Comparison of ENCODE assay signal across 20 cellular contexts in the genomic region with DNA sequence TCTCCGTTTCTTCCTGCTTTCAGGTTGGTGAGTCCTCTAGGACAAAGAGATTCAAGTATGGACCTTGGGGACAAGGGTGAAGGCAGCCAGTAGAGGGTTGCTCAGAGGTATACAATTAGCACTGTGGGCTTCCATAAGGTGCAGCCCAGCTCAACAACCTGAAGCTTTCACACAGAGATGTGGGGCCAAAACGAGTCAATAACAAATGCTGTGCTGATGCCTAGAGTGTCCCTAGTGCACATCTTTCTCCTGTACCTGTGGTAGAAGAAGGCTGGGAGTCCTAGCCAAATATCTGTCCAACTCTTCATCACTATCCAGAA. TPM values are rescaled to one million over a fixed set of nuclear protein-coding genes. Genes with fewer than 3 reads are reported as not detected.
DNase-seq lines count a peak whose midpoint lies in the region; ATAC-seq and TF ChIP-seq lines count a peak whose summit lies in the region.
"Had no signal": no experiment of that assay in that cellular context is flagged by ENCODE, and none has a peak within 500 bp of the region (broad histone marks: within the 10 kb centered on the region; RNA-seq: fewer than 3 reads in every experiment).

No MANE protein-coding gene starts in this region.

- H3K9me3 ChIP-seq in OCI-LY7 (ENCODE audit: low read length) (no peaks in the 10 kb centered on the region), neural progenitor cell (ENCODE audit: low read depth) (no peaks in the 10 kb centered on the region)
- H3K9me3 ChIP-seq: BLaER1, Peyer's patch had no signal

- CTCF ChIA-PET in activated CD4-positive, alpha-beta T cell treated with anti-CD3 and anti-CD28 coated beads for 36 hours (lab: Charles Lee): interaction anchor here (0.6 to 2.4 kb wide), 4 partner anchors 37 to 200 kb away, joined by 3 to 11 read pairs (median 3); a partner anchor contains a TSS
- CTCF ChIA-PET in OCI-LY7 (lab: Charles Lee; ENCODE audit: unreplicated experiment): no interaction called here

- BruUV-seq in OCI-LY7 (replicated peaks; lab: Mats Ljungman, UMichigan): no TSS peak

- intact Hi-C loops in activated CD4-positive, alpha-beta T cell treated with anti-CD3 and anti-CD28 coated beads for 36 hours (cut with DNase I, micrococcal nuclease): no loop called here
- intact Hi-C loops in activated CD4-positive, alpha-beta T cell treated with anti-CD3 and anti-CD28 coated beads, Interleukin-2, amount 10 ng/mL, durations not matched to agents 24 days and 14 days (cut with micrococcal nuclease): no loop called here
- intact Hi-C loops in OCI-LY7 (cut with micrococcal nuclease; ENCODE audit: unreplicated experiment): no loop called here

- no peaks in the 10 kb centered on the region for H3K36me3 Mint-ChIP-seq in activated CD4-positive, alpha-beta T cell treated with anti-CD3 and anti-CD28 coated beads for 36 hours (ENCODE audit: low read depth)
- peaks cover 11% of the 10 kb centered on the region for H3K36me3 Mint-ChIP-seq in activated CD4-positive, alpha-beta T cell treated with anti-CD3 and anti-CD28 coated beads, Interleukin-2, amount 10 ng/mL, durations not matched to agents 24 days and 14 days (ENCODE audit: low read depth)
- H3K36me3 Mint-ChIP-seq in GM23338 (ENCODE audit: low read depth): no peaks in the 10 kb centered on the region
- H3K36me3 Mint-ChIP-seq in neural progenitor cell: no peaks in the 10 kb centered on the region

- H3F3A ChIP-seq in GM23338 (replicated peaks; ENCODE audit: low read depth) (no peaks in the 10 kb centered on the region), neural progenitor cell (ENCODE audit: low read depth) (no peaks in the 10 kb centered on the region)

- H3K9me2 ChIP-seq in GM23338 (ENCODE audit: insufficient read depth) (no peaks in the 10 kb centered on the region), OCI-LY7 (ENCODE audit: insufficient read depth, low read length) (no peaks in the 10 kb centered on the region)

- TF ChIP-seq CTCF in GM23338 (conservative IDR thresholded peaks at IDR 0.05; ENCODE audit: low read depth in 2 of 2) (no peak), OCI-LY7 (conservative IDR thresholded peaks at IDR 0.05; ENCODE audit: low read length) (peak; percentile 22; the same call in 1 of the 2 replicates), neural progenitor cell (IDR thresholded peaks at IDR 0.05) (no peak)

- H3K79me2 ChIP-seq in GM23338 (replicated peaks; ENCODE audit: insufficient read depth) (no peaks in the 10 kb centered on the region), OCI-LY7 (ENCODE audit: insufficient read depth, low read depth, low read length) (no peaks in the 10 kb centered on the region), neural progenitor cell (ENCODE audit: low read depth) (no peaks in the 10 kb centered on the region)

- no peaks in the 10 kb centered on the region for H3K27me3 Mint-ChIP-seq in activated CD4-positive, alpha-beta T cell treated with anti-CD3 and anti-CD28 coated beads for 36 hours
- no peaks in the 10 kb centered on the region for H3K27me3 Mint-ChIP-seq in activated CD4-positive, alpha-beta T cell treated with anti-CD3 and anti-CD28 coated beads, Interleukin-2, amount 10 ng/mL, durations not matched to agents 24 days and 14 days
- H3K27me3 Mint-ChIP-seq in GM23338 (ENCODE audit: insufficient read depth, low read depth, poor library complexity): peaks cover 4% of the 10 kb centered on the region
- H3K27me3 Mint-ChIP-seq in neural progenitor cell (ENCODE audit: insufficient read depth, low read depth): peaks cover 3% of the 10 kb centered on the region
- H3K27me3 Mint-ChIP-seq: IgD-negative memory B cell had no signal

- H3K9ac ChIP-seq in neural progenitor cell: no peak overlapping the region
- H3K9ac ChIP-seq: BLaER1 had no signal

- H3K4me2 ChIP-seq in GM23338 (no peak overlapping the region), OCI-LY7 (ENCODE audit: low read length) (no peak overlapping the region), neural progenitor cell (no peak overlapping the region)
- H3K4me2 ChIP-seq: BLaER1 had no signal

- H3K9me3 Mint-ChIP-seq in activated CD4-positive, alpha-beta T cell treated with anti-CD3 and anti-CD28 coated beads for 36 hours (ENCODE audit: low read depth): no peaks in the 10 kb centered on the region
- no peaks in the 10 kb centered on the region for H3K9me3 Mint-ChIP-seq in activated CD4-positive, alpha-beta T cell treated with anti-CD3 and anti-CD28 coated beads, Interleukin-2, amount 10 ng/mL, durations not matched to agents 24 days and 14 days
- H3K9me3 Mint-ChIP-seq in GM23338 (no peaks in the 10 kb centered on the region), neural progenitor cell (no peaks in the 10 kb centered on the region)
- H3K9me3 Mint-ChIP-seq: IgD-negative memory B cell had no signal

- H3K4me3 Mint-ChIP-seq in activated CD4-positive, alpha-beta T cell treated with anti-CD3 and anti-CD28 coated beads for 36 hours: no peak overlapping the region
- no peak overlapping the region for H3K4me3 Mint-ChIP-seq in activated CD4-positive, alpha-beta T cell treated with anti-CD3 and anti-CD28 coated beads, Interleukin-2, amount 10 ng/mL, durations not matched to agents 24 days and 14 days
- H3K4me3 Mint-ChIP-seq in GM23338 (no peak overlapping the region), neural progenitor cell (no peak overlapping the region)
- H3K4me3 Mint-ChIP-seq: IgD-negative memory B cell had no signal

- no peaks in the 10 kb centered on the region for H4K20me1 ChIP-seq in GM23338 (replicated peaks; ENCODE audit: insufficient read depth)
- H4K20me1 ChIP-seq in OCI-LY7 (ENCODE audit: insufficient read depth, low read length): no peaks in the 10 kb centered on the region
- H4K20me1 ChIP-seq in neural progenitor cell (ENCODE audit: low read depth): no peaks in the 10 kb centered on the region
- H4K20me1 ChIP-seq: BLaER1 had no signal

- H3K4me1 ChIP-seq in GM23338 (ENCODE audit: insufficient read depth): peaks cover 8% of the 10 kb centered on the region; the same call in 1 of the 2 replicates
- H3K4me1 ChIP-seq in OCI-LY7 (ENCODE audit: insufficient read depth, low read length, poor library complexity, severe bottlenecking): no peaks in the 10 kb centered on the region
- no peaks in the 10 kb centered on the region for H3K4me1 ChIP-seq in neural progenitor cell
- H3K4me1 ChIP-seq: BLaER1, Peyer's patch had no signal

- DNase-seq in activated CD4-positive, alpha-beta T cell treated with anti-CD3 and anti-CD28 coated beads for 36 hours: no peak
- no peak for DNase-seq in activated CD4-positive, alpha-beta T cell treated with anti-CD3 and anti-CD28 coated beads, Interleukin-2, amount 10 ng/mL, durations not matched to agents 24 days and 14 days
- DNase-seq in GM23338 (ENCODE audit: low spot score) (no peak), OCI-LY7 (ENCODE audit: low spot score) (no peak), neural progenitor cell (ENCODE audit: low spot score) (no peak), NCI-H1417 (lab: John Stamatoyannopoulos, UW) (no peak), NCI-H82 (lab: John Stamatoyannopoulos, UW) (no peak)
- DNase-seq: 8988T, GDM1, NCI-H1436 treated with DMSO at 0.1 percent for 48 hours, NCI-H2029 treated with DMSO at 0.1 percent for 48 hours, NCI-H2171 treated with DMSO at 0.1 percent for 48 hours, NCI-H446 treated with DMSO at 0.1 percent for 48 hours, Peyer's patch had no signal

- H3K36me3 ChIP-seq in GM23338 (ENCODE audit: insufficient read depth): no peaks in the 10 kb centered on the region
- no peaks in the 10 kb centered on the region for H3K36me3 ChIP-seq in OCI-LY7 (ENCODE audit: insufficient read depth, low read length)
- no peaks in the 10 kb centered on the region for H3K36me3 ChIP-seq in neural progenitor cell
- H3K36me3 ChIP-seq: BLaER1, Peyer's patch had no signal

- no peak overlapping the region for H3K4me3 ChIP-seq in GM23338
- H3K4me3 ChIP-seq in OCI-LY7 (ENCODE audit: low read depth, low read length, poor library complexity, severe bottlenecking): no peak overlapping the region
- H3K4me3 ChIP-seq in neural progenitor cell: no peak overlapping the region
- H3K4me3 ChIP-seq: BLaER1, Peyer's patch had no signal

- H2AFZ ChIP-seq in GM23338: peak overlapping the region; percentile 25; the same call in 1 of the 2 replicates
- H2AFZ ChIP-seq in OCI-LY7 (ENCODE audit: low read length): peak overlapping the region; percentile 55; the same call in 1 of the 2 replicates
- H2AFZ ChIP-seq in neural progenitor cell (replicated peaks): peak overlapping the region; percentile 79

- H3K27ac ChIP-seq in GM23338 (ENCODE audit: low read depth): no peak overlapping the region
- H3K27ac ChIP-seq in OCI-LY7 (ENCODE audit: low read depth, low read length, poor library complexity, severe bottlenecking): no peak overlapping the region
- no peak overlapping the region for H3K27ac ChIP-seq in neural progenitor cell
- H3K27ac ChIP-seq: BLaER1, Peyer's patch had no signal

- H3K4me1 Mint-ChIP-seq in activated CD4-positive, alpha-beta T cell treated with anti-CD3 and anti-CD28 coated beads for 36 hours: peaks cover 4% of the 10 kb centered on the region
- peaks cover 20% of the 10 kb centered on the region for H3K4me1 Mint-ChIP-seq in activated CD4-positive, alpha-beta T cell treated with anti-CD3 and anti-CD28 coated beads, Interleukin-2, amount 10 ng/mL, durations not matched to agents 24 days and 14 days
- H3K4me1 Mint-ChIP-seq in GM23338: peaks cover 11% of the 10 kb centered on the region; the same call in 2 of the 3 replicates
- H3K4me1 Mint-ChIP-seq in neural progenitor cell: no peaks in the 10 kb centered on the region
- H3K4me1 Mint-ChIP-seq: IgD-negative memory B cell had no signal

- H3K27ac Mint-ChIP-seq in activated CD4-positive, alpha-beta T cell treated with anti-CD3 and anti-CD28 coated beads for 36 hours: peak overlapping the region; percentile 25
- no peak overlapping the region for H3K27ac Mint-ChIP-seq in activated CD4-positive, alpha-beta T cell treated with anti-CD3 and anti-CD28 coated beads, Interleukin-2, amount 10 ng/mL, durations not matched to agents 24 days and 14 days
- H3K27ac Mint-ChIP-seq in GM23338 (no peak overlapping the region), neural progenitor cell (no peak overlapping the region)

- ATAC-seq in activated CD4-positive, alpha-beta T cell treated with anti-CD3 and anti-CD28 coated beads for 36 hours: peak; percentile 16
- ATAC-seq in GM23338: no peak
- ATAC-seq in GM19328 (IDR thresholded peaks at IDR 0.05; ENCODE audit: unreplicated experiment): no peak
- ATAC-seq: Right ventricle myocardium inferior had no signal

- POLR2A ChIA-PET in activated CD4-positive, alpha-beta T cell treated with anti-CD3 and anti-CD28 coated beads for 36 hours (lab: Charles Lee): no interaction called here
- POLR2A ChIA-PET in OCI-LY7 (lab: Charles Lee): interaction anchor here (0.8 to 1.2 kb wide), 2 partner anchors 9 to 560 kb away, joined by 3 to 6 read pairs; no protein-coding TSS in a partner anchor

- H3K27me3 ChIP-seq in GM23338 (ENCODE audit: insufficient read depth) (no peaks in the 10 kb centered on the region), neural progenitor cell (no peaks in the 10 kb centered on the region)
- H3K27me3 ChIP-seq: BLaER1, Peyer's patch had no signal

RNA-seq across cellular contexts. Expression of a gene that starts 20.7 kb away (rescaled TPM):
- total RNA-seq in activated CD4-positive, alpha-beta T cell treated with anti-CD3 and anti-CD28 coated beads for 36 hours: not detected
- not detected in 2 replicates for total RNA-seq in activated CD4-positive, alpha-beta T cell treated with anti-CD3 and anti-CD28 coated beads, Interleukin-2, amount 10 ng/mL, durations not matched to agents 24 days and 14 days
- not detected in 2 replicates for total RNA-seq in GM23338 (2014; rRNA removed; shearing (Covaris generic))
- polyA plus RNA-seq in GM23338 (2016; fragmentation: Nextera tagmentation; extraction: Ambion mirVana): 0.38 TPM in 1 of 2 replicates, not detected in the other
- not detected in 2 replicates for total RNA-seq in OCI-LY7 (2014; rRNA removed; shearing (Covaris generic))
- total RNA-seq in OCI-LY7 (2022) (not detected in 2 replicates), neural progenitor cell (ENCODE audit: low replicate concordance) (not detected in 2 replicates)
- total RNA-seq: H4, HT-29, Peyer's patch, Right ventricle myocardium inferior had no signal
- polyA plus RNA-seq: IgD-negative memory B cell had no signal

RNA-seq across cellular contexts. Expression of a gene that starts 37.1 kb away (rescaled TPM):
- total RNA-seq in activated CD4-positive, alpha-beta T cell treated with anti-CD3 and anti-CD28 coated beads for 36 hours: 10 to 100 TPM; 13.3 to 13.9 TPM
- total RNA-seq in activated CD4-positive, alpha-beta T cell treated with anti-CD3 and anti-CD28 coated beads, Interleukin-2, amount 10 ng/mL, durations not matched to agents 24 days and 14 days: 17.3 and 18.0 TPM in 2 replicates
- total RNA-seq in GM23338 (2014; rRNA removed; shearing (Covaris generic)): 18.4 and 23.4 TPM in 2 replicates
- 5.0 and 5.3 TPM in 2 replicates for polyA plus RNA-seq in GM23338 (2016; fragmentation: Nextera tagmentation; extraction: Ambion mirVana)
- total RNA-seq in OCI-LY7 (2014; rRNA removed; shearing (Covaris generic)): 7.9 and 11.1 TPM in 2 replicates
- total RNA-seq in OCI-LY7 (2022) (12.6 and 14.6 TPM in 2 replicates), neural progenitor cell (ENCODE audit: low replicate concordance) (19.8 and 25.5 TPM in 2 replicates)

Comparison
In these comparisons a context has a peak if more than half of its experiments do, and no peak if none do; other contexts are left out.
1. H2AFZ ChIP-seq: peak in every context shown above with its lines; median percentile 79 in neural progenitor cell; 55 in OCI-LY7; 25 in GM23338.